Comparison of ENCODE assay signal across 1 cellular context in the genomic region with DNA sequence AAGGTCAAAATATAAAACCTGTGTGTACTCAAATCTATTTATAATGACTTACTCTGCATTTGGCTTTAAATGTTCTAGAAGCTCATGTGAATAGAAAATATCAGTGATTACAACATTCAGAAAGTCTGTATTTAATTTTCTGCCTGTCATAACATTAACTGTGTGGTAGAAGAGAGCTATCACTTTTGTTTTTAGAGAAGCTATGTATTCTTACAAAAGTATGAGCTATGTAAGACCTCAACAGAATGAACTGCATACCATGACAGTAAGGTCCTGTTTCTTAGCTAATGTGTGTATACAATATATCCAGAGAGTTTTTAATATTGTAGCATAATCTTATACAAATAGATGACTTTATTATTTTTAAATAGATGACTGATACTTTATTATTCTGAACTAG.
TF ChIP-seq lines count a peak whose summit lies in the region.

No MANE protein-coding gene starts in this region.

TF ChIP-seq in IMR-90, 13 proteins besides CTCF, POLR2A, EP300 and RAD21:
- TF ChIP-seq, protein P1, sequence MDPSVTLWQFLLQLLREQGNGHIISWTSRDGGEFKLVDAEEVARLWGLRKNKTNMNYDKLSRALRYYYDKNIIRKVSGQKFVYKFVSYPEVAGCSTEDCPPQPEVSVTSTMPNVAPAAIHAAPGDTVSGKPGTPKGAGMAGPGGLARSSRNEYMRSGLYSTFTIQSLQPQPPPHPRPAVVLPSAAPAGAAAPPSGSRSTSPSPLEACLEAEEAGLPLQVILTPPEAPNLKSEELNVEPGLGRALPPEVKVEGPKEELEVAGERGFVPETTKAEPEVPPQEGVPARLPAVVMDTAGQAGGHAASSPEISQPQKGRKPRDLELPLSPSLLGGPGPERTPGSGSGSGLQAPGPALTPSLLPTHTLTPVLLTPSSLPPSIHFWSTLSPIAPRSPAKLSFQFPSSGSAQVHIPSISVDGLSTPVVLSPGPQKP (IDR thresholded peaks at IDR 0.05; ENCODE audit: borderline replicate concordance, low read depth, low read length): no peak
- no peak for TF ChIP-seq SMC3 (IDR thresholded peaks at IDR 0.05; ENCODE audit: low read depth, low read length)
- no peak for TF ChIP-seq MAZ (IDR thresholded peaks at IDR 0.05; ENCODE audit: borderline replicate concordance, low read depth, low read length)
- TF ChIP-seq, protein P2, sequence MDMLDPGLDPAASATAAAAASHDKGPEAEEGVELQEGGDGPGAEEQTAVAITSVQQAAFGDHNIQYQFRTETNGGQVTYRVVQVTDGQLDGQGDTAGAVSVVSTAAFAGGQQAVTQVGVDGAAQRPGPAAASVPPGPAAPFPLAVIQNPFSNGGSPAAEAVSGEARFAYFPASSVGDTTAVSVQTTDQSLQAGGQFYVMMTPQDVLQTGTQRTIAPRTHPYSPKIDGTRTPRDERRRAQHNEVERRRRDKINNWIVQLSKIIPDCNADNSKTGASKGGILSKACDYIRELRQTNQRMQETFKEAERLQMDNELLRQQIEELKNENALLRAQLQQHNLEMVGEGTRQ (IDR thresholded peaks at IDR 0.05; ENCODE audit: low read depth, low read length): no peak
- no peak for TF ChIP-seq RFX5 (IDR thresholded peaks at IDR 0.05; ENCODE audit: low read depth, low read length)
- TF ChIP-seq FOS (IDR thresholded peaks at IDR 0.05; ENCODE audit: low read depth, low read length): no peak
- no peak for TF ChIP-seq CHD1 (IDR thresholded peaks at IDR 0.05; ENCODE audit: low read depth, low read length)
- no peak for TF ChIP-seq MXI1 (IDR thresholded peaks at IDR 0.05; ENCODE audit: borderline replicate concordance, low read depth, low read length)
- TF ChIP-seq MAFK (IDR thresholded peaks at IDR 0.05; ENCODE audit: low read depth, low read length): no peak
- TF ChIP-seq RCOR1 (IDR thresholded peaks at IDR 0.05; ENCODE audit: insufficient replicate concordance, low read length): no peak
- TF ChIP-seq BHLHE40 (IDR thresholded peaks at IDR 0.05; ENCODE audit: low read depth, low read length): no peak
- no peak for TF ChIP-seq CEBPB (IDR thresholded peaks at IDR 0.05; ENCODE audit: low read depth, low read length)
- TF ChIP-seq NFE2L2 (IDR thresholded peaks at IDR 0.05; ENCODE audit: low read depth, low read length): no peak
